23 cellular contexts compared by ENCODE assay signal in genomic region chr18:50090370-50091312, GRCh38.
"Had no signal": no experiment of that assay in that cellular context is flagged by ENCODE, and none has a peak within 500 bp of the region (broad histone marks: within the 10 kb centered on the region; RNA-seq: fewer than 3 reads in every experiment).

No MANE protein-coding gene starts in this region.

- H3K36me3 Mint-ChIP-seq: activated naive CD8-positive, alpha-beta T cell treated with anti-CD3 and anti-CD28 coated beads for 36 hours; natural killer cell had no signal

- FAIRE-seq: bronchial epithelial cell, pancreas, urothelium cell line had no signal

- H3K27ac ChIP-seq: colonic mucosa, gastroesophageal sphincter, tibial artery had no signal

- H3K27me3 ChIP-seq: colonic mucosa, gastroesophageal sphincter, pancreas, tibial artery had no signal

- ATAC-seq: activated CD4-positive, alpha-beta T cell treated with anti-CD3 and anti-CD28 coated beads for 36 hours; activated T-cell treated with anti-CD3 and anti-CD28 coated beads, Interleukin-2, amount 50 U/mL, for 4 hours; gastroesophageal sphincter; natural killer cell; right cardiac atrium; stimulated activated naive CD8-positive, alpha-beta T cell treated with anti-CD3 and anti-CD28 coated beads, Interleukin-15, Interleukin-2, amounts not matched to agents 100 U/mL and 50 U/mL, for 24 hours had no signal

- DNase-seq: activated B cell treated with CpG ODN at 0.5 μM for 24 hours; activated CD4-positive, alpha-beta T cell treated with anti-CD3 and anti-CD28 coated beads for 36 hours; activated CD4-positive, alpha-beta T cell treated with anti-CD3 and anti-CD28 coated beads, Interleukin-2, amount 50 U/mL, for 48 hours; activated CD8-positive, alpha-beta memory T cell treated with anti-CD3 and anti-CD28 coated beads, Interleukin-2, amount 50 U/mL, for 48 hours; activated naive CD4-positive, alpha-beta T cell treated with Interleukin-2 at 50 U/mL for 16 hours; activated naive CD8-positive, alpha-beta T cell treated with anti-CD3 and anti-CD28 coated beads for 36 hours; activated T-cell treated with anti-CD3 and anti-CD28 coated beads, Interleukin-2, amount 50 U/mL, for 4 hours; head of caudate nucleus; hypothalamus; mesenchymal stem cell; natural killer cell; pancreas; right cardiac atrium; stimulated activated CD4-positive, alpha-beta T cell treated with anti-CD3 and anti-CD28 coated beads, Interleukin-12 subunit alpha, Interleukin-12 subunit beta, amount 100 ng/mL, for 4 hours; stimulated activated CD4-positive, alpha-beta T cell treated with anti-CD3 and anti-CD28 coated beads, Interleukin-4, amount 100 ng/mL, for 4 hours; stimulated activated naive CD8-positive, alpha-beta T cell treated with anti-CD3 and anti-CD28 coated beads, Interleukin-15, Interleukin-2, amounts not matched to agents 100 U/mL and 50 U/mL, for 24 hours; T-helper 9 cell; tibial artery had no signal

- H3K4me3 Mint-ChIP-seq: activated B cell treated with CpG ODN at 0.5 μM for 24 hours; activated CD4-positive, alpha-beta T cell treated with anti-CD3 and anti-CD28 coated beads for 36 hours; activated naive CD8-positive, alpha-beta T cell treated with anti-CD3 and anti-CD28 coated beads for 36 hours; activated T-cell treated with anti-CD3 and anti-CD28 coated beads, Interleukin-2, amount 50 U/mL, for 4 hours; natural killer cell had no signal

- H3K9me3 Mint-ChIP-seq: activated B cell treated with CpG ODN at 0.5 μM for 24 hours; activated naive CD8-positive, alpha-beta T cell treated with anti-CD3 and anti-CD28 coated beads for 36 hours; activated T-cell treated with anti-CD3 and anti-CD28 coated beads, Interleukin-2, amount 50 U/mL, for 4 hours; activated T-helper 2 cell treated with anti-CD3 and anti-CD28 coated beads, Interferon-gamma antibody, Interleukin-2, Interleukin-4, amounts not matched to agents 10 μg/mL and 5 μg/mL and 100 μg/mL, durations not matched to agents 14 hours and 24 hours and 36 hours; natural killer cell had no signal

- H3K4me1 ChIP-seq: gastroesophageal sphincter had no signal

- H3K4me3 ChIP-seq: colonic mucosa, gastroesophageal sphincter, pancreas, tibial artery had no signal

- H3K4me1 Mint-ChIP-seq: activated B cell treated with CpG ODN at 0.5 μM for 24 hours; activated CD4-positive, alpha-beta T cell treated with anti-CD3 and anti-CD28 coated beads for 36 hours; activated naive CD8-positive, alpha-beta T cell treated with anti-CD3 and anti-CD28 coated beads for 36 hours; natural killer cell had no signal

- H3K36me3 ChIP-seq: colonic mucosa, gastroesophageal sphincter, pancreas, tibial artery had no signal

- H3K9me3 ChIP-seq: colonic mucosa, gastroesophageal sphincter, pancreas, tibial artery had no signal

- H3K27ac Mint-ChIP-seq: activated B cell treated with CpG ODN at 0.5 μM for 24 hours; activated CD4-positive, alpha-beta T cell treated with anti-CD3 and anti-CD28 coated beads for 36 hours; activated naive CD8-positive, alpha-beta T cell treated with anti-CD3 and anti-CD28 coated beads for 36 hours; activated T-helper 2 cell treated with anti-CD3 and anti-CD28 coated beads, Interferon-gamma antibody, Interleukin-2, Interleukin-4, amounts not matched to agents 10 μg/mL and 5 μg/mL and 100 μg/mL, durations not matched to agents 14 hours and 24 hours and 36 hours; natural killer cell had no signal
